In the genomic region with DNA sequence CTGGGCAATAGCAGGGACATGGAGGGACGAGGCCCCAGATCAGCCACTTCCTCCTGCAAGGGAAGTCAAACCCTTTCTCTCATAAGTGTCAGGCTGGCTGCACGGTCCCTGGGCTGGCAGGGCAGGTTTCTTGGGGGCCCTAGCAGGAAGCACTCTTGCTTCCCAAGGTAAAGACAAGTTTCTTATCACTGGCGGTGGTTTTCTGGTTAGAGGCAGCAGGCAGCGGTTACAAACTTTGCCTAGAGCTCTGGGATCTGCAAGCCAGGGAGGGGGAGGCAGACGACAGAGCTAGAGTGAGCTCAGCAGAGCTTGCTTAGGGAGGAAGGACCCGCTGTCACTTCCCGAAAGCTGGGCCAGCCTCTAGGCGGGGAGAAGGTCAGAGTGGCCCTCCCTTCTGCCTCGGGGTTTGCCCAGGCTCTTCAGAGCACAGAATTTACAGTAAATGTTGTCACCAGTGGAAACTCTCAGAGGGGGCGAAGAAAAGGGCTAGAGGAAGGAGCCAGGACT, we compare ENCODE assay signal across 9 cellular contexts. TPM values are rescaled to one million over a fixed set of nuclear protein-coding genes. Genes with fewer than 3 reads are reported as not detected.
DNase-seq lines count a peak whose midpoint lies in the region; ATAC-seq, FAIRE-seq and TF ChIP-seq lines count a peak whose summit lies in the region.
"Had no signal": no experiment of that assay in that cellular context is flagged by ENCODE, and none has a peak within 500 bp of the region (broad histone marks: within the 10 kb centered on the region; RNA-seq: fewer than 3 reads in every experiment).

No MANE protein-coding gene starts in this region.

- no peak for FAIRE-seq in pancreas (lab: Jason Lieb, UNC)

- H3K9me3 ChIP-seq in effector memory CD4-positive, alpha-beta T cell (ENCODE audit: control insufficient read depth, low read length), result no peaks in the 10 kb centered on the region
- no peaks in the 10 kb centered on the region for H3K9me3 ChIP-seq in pancreas
- H3K9me3 ChIP-seq in transverse colon, result no peaks in the 10 kb centered on the region

- intact Hi-C loops in activated CD4-positive, alpha-beta T cell treated with anti-CD3 and anti-CD28 coated beads for 36 hours (cut with DNase I, micrococcal nuclease), result loop anchor here (1.0 to 5.0 kb wide), 7 partner anchors 17 to 365 kb away; a partner anchor contains a TSS
- intact Hi-C loops in pancreas (cut with DNase I) (no loop called here), transverse colon (cut with DNase I; ENCODE audit: low total_unique reads) (no loop called here)

- peak; percentile 26 for TF ChIP-seq EP300 in transverse colon (IDR thresholded peaks at IDR 0.05; ENCODE audit: low read depth)

- H3K27ac Mint-ChIP-seq in activated CD4-positive, alpha-beta T cell treated with anti-CD3 and anti-CD28 coated beads for 36 hours, result peak overlapping the region; percentile 98
- H3K27ac Mint-ChIP-seq: brain had no signal

- no peaks in the 10 kb centered on the region for H3K9me3 Mint-ChIP-seq in activated CD4-positive, alpha-beta T cell treated with anti-CD3 and anti-CD28 coated beads for 36 hours (ENCODE audit: low read depth)
- H3K9me3 Mint-ChIP-seq: brain had no signal

- peak overlapping the region; percentile 21 for H3K4me3 ChIP-seq in effector memory CD4-positive, alpha-beta T cell (ENCODE audit: insufficient read depth, low read depth, low read length, poor library complexity, severe bottlenecking)
- H3K4me3 ChIP-seq in pancreas (no peak overlapping the region), transverse colon (no peak overlapping the region)

- peaks cover 51% of the 10 kb centered on the region for H3K4me1 ChIP-seq in effector memory CD4-positive, alpha-beta T cell (ENCODE audit: control insufficient read depth, insufficient read depth, low read length, poor library complexity, severe bottlenecking)
- H3K4me1 ChIP-seq in pancreas, result peaks cover 0 to 4% (median 0%) of the 10 kb centered on the region in 3 donors
- peaks cover 0 to 18% (median 6%) of the 10 kb centered on the region in 4 donors for H3K4me1 ChIP-seq in transverse colon

- in situ Hi-C loops in transverse colon (cut with MboI; ENCODE audit: low pct_ligation_motif_present in 1 of 4, low pct_unique_long_range_greater_than_20kb in 1 of 4, low sequenced_read_pairs in 3 of 4), result no loop called here

- DNase-seq in activated CD4-positive, alpha-beta T cell treated with anti-CD3 and anti-CD28 coated beads for 36 hours, result peak; percentile 95
- peak; percentile 65 to 73 (median 66) for DNase-seq in effector memory CD4-positive, alpha-beta T cell
- DNase-seq in pancreas, result peak in 2 of 6 donors; percentile 18 to 68
- DNase-seq in transverse colon, result peak; percentile 64
- no peak for DNase-seq in NCI-H1092 treated with DMSO at 0.1 percent for 48 hours (lab: John Stamatoyannopoulos, UW)
- DNase-seq in superior temporal gyrus (ENCODE audit: extremely low spot score), result no peak

- ATAC-seq in GM19035 (IDR thresholded peaks at IDR 0.05; ENCODE audit: unreplicated experiment) (peak; percentile 65), HG03432 (IDR thresholded peaks at IDR 0.05; ENCODE audit: unreplicated experiment) (peak; percentile 50), pancreas (peak in 3 of 4 donors; percentile 78 to 93 (median 92))
- peak; percentile 86 for ATAC-seq in activated CD4-positive, alpha-beta T cell treated with anti-CD3 and anti-CD28 coated beads for 36 hours

- no peak for TF ChIP-seq POLR2A in transverse colon (IDR thresholded peaks at IDR 0.05)

- peak overlapping the region; percentile 59 for H3K4me3 Mint-ChIP-seq in activated CD4-positive, alpha-beta T cell treated with anti-CD3 and anti-CD28 coated beads for 36 hours
- H3K4me3 Mint-ChIP-seq: brain had no signal

- no peaks in the 10 kb centered on the region for H3K27me3 Mint-ChIP-seq in activated CD4-positive, alpha-beta T cell treated with anti-CD3 and anti-CD28 coated beads for 36 hours

- peak overlapping the region; percentile 90 for H3K27ac ChIP-seq in effector memory CD4-positive, alpha-beta T cell (ENCODE audit: insufficient read depth, low read length, poor library complexity, severe bottlenecking)
- H3K27ac ChIP-seq in pancreas (peak overlapping the region in 2 of 4 donors; percentile 55 to 65), transverse colon (peak overlapping the region; percentile 37 to 74 (median 62))

- peaks cover 68% of the 10 kb centered on the region for H3K36me3 Mint-ChIP-seq in activated CD4-positive, alpha-beta T cell treated with anti-CD3 and anti-CD28 coated beads for 36 hours (ENCODE audit: low read depth)
- H3K36me3 Mint-ChIP-seq: brain had no signal

- 36 to 41% methylated on average over 10 of the region's 10 CpGs for WGBS in pancreas, 2 donors
- WGBS in transverse colon (ENCODE audit: low coverage in 1 of 2), 2 donors, result 31% methylated on average over 10 of the region's 10 CpGs; no CpG with 5 or more reads in 1 of the 2 donors

- POLR2A ChIA-PET in activated CD4-positive, alpha-beta T cell treated with anti-CD3 and anti-CD28 coated beads for 36 hours (lab: Charles Lee), result interaction anchor here (0.6 to 3.5 kb wide), 11 partner anchors 11 to 204 kb away, joined by 3 to 35 read pairs (median 6); a partner anchor contains a TSS

- H3K36me3 ChIP-seq in effector memory CD4-positive, alpha-beta T cell (ENCODE audit: control insufficient read depth, insufficient read depth, low read length), result peaks cover 8% of the 10 kb centered on the region
- H3K36me3 ChIP-seq in pancreas (no peaks in the 10 kb centered on the region), transverse colon (no peaks in the 10 kb centered on the region)

- CTCF ChIA-PET in activated CD4-positive, alpha-beta T cell treated with anti-CD3 and anti-CD28 coated beads for 36 hours (lab: Charles Lee), result interaction anchor here (0.6 to 8.8 kb wide), 20 partner anchors 9 to 1488 kb away, joined by 3 to 98 read pairs (median 4); a partner anchor contains a TSS

- no peaks in the 10 kb centered on the region for H3K27me3 ChIP-seq in effector memory CD4-positive, alpha-beta T cell (replicated peaks; ENCODE audit: control insufficient read depth, insufficient read depth, low read length, poor library complexity, severe bottlenecking)
- H3K27me3 ChIP-seq in pancreas (no peaks in the 10 kb centered on the region), transverse colon (no peaks in the 10 kb centered on the region)

- peaks cover 84% of the 10 kb centered on the region for H3K4me1 Mint-ChIP-seq in activated CD4-positive, alpha-beta T cell treated with anti-CD3 and anti-CD28 coated beads for 36 hours
- H3K4me1 Mint-ChIP-seq: brain had no signal

- no peak for TF ChIP-seq CTCF in pancreas (IDR thresholded peaks at IDR 0.05)
- no peak for TF ChIP-seq CTCF in transverse colon (IDR thresholded peaks at IDR 0.05)

RNA-seq across cellular contexts. Expression of a gene that starts 20.4 kb away (rescaled TPM):
- total RNA-seq in activated CD4-positive, alpha-beta T cell treated with anti-CD3 and anti-CD28 coated beads for 36 hours, result 100 to 1,000 TPM; 165 to 187 TPM
- total RNA-seq in pancreas (1 to 10 TPM in 1 of 6 donors, under 1 TPM in 4, not detected in 1; 0.28 to 1.7 (median 0.63) TPM), transverse colon (1 to 10 TPM in 2 of 4 donors, not detected in 2; 2.7 TPM)
- 1 to 10 TPM; 1.2 to 1.7 TPM for polyA plus RNA-seq in pancreas

RNA-seq across cellular contexts. Expression of a gene that starts 35.8 kb away (rescaled TPM):
- 1 to 10 TPM; 2.2 to 3.2 TPM for total RNA-seq in activated CD4-positive, alpha-beta T cell treated with anti-CD3 and anti-CD28 coated beads for 36 hours
- total RNA-seq in pancreas (1 to 10 TPM; 1.3 to 6.3 (median 2.9) TPM), transverse colon (10 to 100 TPM in 3 of 4 donors, 1 to 10 TPM in 1; 6.2 to 54.5 (median 45.0) TPM)
- under 1 TPM; 0.33 to 0.42 TPM for polyA plus RNA-seq in pancreas

Comparison
In these comparisons a context has a peak if more than half of its experiments do, and no peak if none do; other contexts are left out.
1. DNase-seq: peak in activated CD4-positive, alpha-beta T cell treated with anti-CD3 and anti-CD28 coated beads for 36 hours (single experiment), effector memory CD4-positive, alpha-beta T cell (3 of 3) and transverse colon (single experiment); none in NCI-H1092 treated with DMSO at 0.1 percent for 48 hours (single experiment) and superior temporal gyrus (single experiment).
2. RNA of a gene that starts 20.4 kb away (total RNA-seq): 165 to 187 TPM in activated CD4-positive, alpha-beta T cell treated with anti-CD3 and anti-CD28 coated beads for 36 hours; 2.7 TPM in transverse colon and 0.28 to 1.7 TPM in pancreas; every median in the first group is over 10 times any median in the second.
3. intact Hi-C loops: an anchor here in activated CD4-positive, alpha-beta T cell treated with anti-CD3 and anti-CD28 coated beads for 36 hours (1.0 to 5.0 kb wide); none called in pancreas and transverse colon.
4. Peak in every context shown above with its lines, with median percentiles within 50 percentile points of each other: ATAC-seq.